ENCODE assay signal across 9 cellular contexts in genomic region chr2:102185347-102185746, GRCh38. TPM values are rescaled to one million over a fixed set of nuclear protein-coding genes. Genes with fewer than 3 reads are reported as not detected.
DNase-seq lines count a peak whose midpoint lies in the region; TF ChIP-seq lines count a peak whose summit lies in the region.
"Had no signal": no experiment of that assay in that cellular context is flagged by ENCODE, and none has a peak within 500 bp of the region (broad histone marks: within the 10 kb centered on the region; RNA-seq: fewer than 3 reads in every experiment).

No MANE protein-coding gene starts in this region.

- H3K4me1 Mint-ChIP-seq in endodermal cell = no peaks in the 10 kb centered on the region

- H3K27ac ChIP-seq in endodermal cell (ENCODE audit: low read depth, low read length) (no peak overlapping the region), parathyroid adenoma (no peak overlapping the region)

- no peaks in the 10 kb centered on the region for H3K79me2 ChIP-seq in parathyroid adenoma

- H3K9me3 ChIP-seq in endodermal cell (ENCODE audit: control insufficient read depth, low read length) (no peaks in the 10 kb centered on the region), parathyroid adenoma (ENCODE audit: control insufficient read depth, low read length) (no peaks in the 10 kb centered on the region)

- peak; percentile 19 for DNase-seq in ELR (ENCODE audit: low read depth)
- no peak for DNase-seq in LNCaP clone FGC (ENCODE audit: low read depth)
- no peak for DNase-seq in endodermal cell
- no peak for DNase-seq in NCI-H1092 treated with DMSO at 0.1 percent for 48 hours (lab: John Stamatoyannopoulos, UW)
- DNase-seq in HK-2 (ENCODE audit: unreplicated experiment) = no peak
- no peak for DNase-seq in NCI-H2107 (lab: John Stamatoyannopoulos, UW)
- DNase-seq: hypothalamus, NCI-H1105 had no signal

- H3K36me3 ChIP-seq in endodermal cell (ENCODE audit: control insufficient read depth, insufficient read depth, low read length) (no peaks in the 10 kb centered on the region), parathyroid adenoma (ENCODE audit: control insufficient read depth, insufficient read depth, low read length) (no peaks in the 10 kb centered on the region)

- no peak overlapping the region for H3K27ac Mint-ChIP-seq in endodermal cell

- WGBS in endodermal cell (ENCODE audit: insufficient coverage in 1 of 2, insufficient read length in 1 of 2), 2 experiments = 72 to 78% methylated on average over 2 of the region's 2 CpGs

- TF ChIP-seq CTCF in LNCaP clone FGC (IDR thresholded peaks at IDR 0.05; ENCODE audit: control insufficient read depth, extremely low read depth, insufficient read depth) = peak; percentile 45
- peak; percentile 82 for TF ChIP-seq CTCF in endodermal cell (conservative IDR thresholded peaks at IDR 0.05)
- peak; percentile 49 for TF ChIP-seq CTCF in parathyroid adenoma (IDR thresholded peaks at IDR 0.05)

- H3K27me3 ChIP-seq in endodermal cell (ENCODE audit: control insufficient read depth, insufficient read depth, low read length, poor library complexity, severe bottlenecking) = peaks cover 46% of the 10 kb centered on the region
- no peaks in the 10 kb centered on the region for H3K27me3 ChIP-seq in parathyroid adenoma (ENCODE audit: control insufficient read depth, insufficient read depth, low read length)

- no peak overlapping the region for H2AFZ ChIP-seq in parathyroid adenoma

- no peak overlapping the region for H3K4me3 Mint-ChIP-seq in endodermal cell

- no peak overlapping the region for H3K4me2 ChIP-seq in parathyroid adenoma (ENCODE audit: low read length)

- H3K9ac ChIP-seq in endodermal cell (ENCODE audit: extremely low read depth, low read length, poor library complexity, severe bottlenecking) = no peak overlapping the region
- no peak overlapping the region for H3K9ac ChIP-seq in parathyroid adenoma

- peaks cover 4% of the 10 kb centered on the region for H3K36me3 Mint-ChIP-seq in endodermal cell (ENCODE audit: low read depth)

- H3K27me3 Mint-ChIP-seq in endodermal cell (ENCODE audit: insufficient read depth) = peaks cover 54% of the 10 kb centered on the region

- H3K4me3 ChIP-seq in LNCaP clone FGC (ENCODE audit: low read depth, low read length) (no peak overlapping the region), endodermal cell (ENCODE audit: low read length) (no peak overlapping the region), parathyroid adenoma (ENCODE audit: low read depth, low read length) (no peak overlapping the region)

- H3K9me3 Mint-ChIP-seq in endodermal cell = peaks cover 4% of the 10 kb centered on the region

- no peaks in the 10 kb centered on the region for H3K4me1 ChIP-seq in endodermal cell (ENCODE audit: control insufficient read depth, insufficient read depth, low read length)
- H3K4me1 ChIP-seq in parathyroid adenoma = peaks cover 5% of the 10 kb centered on the region

RNA-seq across cellular contexts. Expression of gene IL1RL2, which starts 1.5 kb away (rescaled TPM):
- total RNA-seq in endodermal cell = under 1 TPM; 0.38 to 0.44 TPM
- polyA plus RNA-seq in endodermal cell (2013, experiment 1 of 2) = not detected
- not detected for polyA plus RNA-seq in endodermal cell (2013, experiment 2 of 2)

RNA-seq across cellular contexts. Expression of gene IL1R1, which starts 42.8 kb away (rescaled TPM):
- total RNA-seq in endodermal cell = 1 to 10 TPM; 3.0 to 4.1 TPM
- 0.96 TPM for polyA plus RNA-seq in endodermal cell (2013, experiment 1 of 2)
- 0.79 TPM for polyA plus RNA-seq in endodermal cell (2013, experiment 2 of 2)
